Comparison of ENCODE assay signal across 20 cellular contexts in genomic region chr3:137582484-137582883, GRCh38.
"Had no signal": no experiment of that assay in that cellular context is flagged by ENCODE, and none has a peak within 500 bp of the region (broad histone marks: within the 10 kb centered on the region; RNA-seq: fewer than 3 reads in every experiment).

No MANE protein-coding gene starts in this region.

- H3K27me3 Mint-ChIP-seq: activated CD4-positive, alpha-beta T cell treated with anti-CD3 and anti-CD28 coated beads, Interleukin-2, amount 10 ng/mL, durations not matched to agents 7 days and 5 days; activated naive CD8-positive, alpha-beta T cell treated with anti-CD3 and anti-CD28 coated beads, Interleukin-2, amount 50 U/mL, for 24 hours; central memory CD8-positive, alpha-beta T cell; stimulated activated naive CD8-positive, alpha-beta T cell treated with anti-CD3 and anti-CD28 coated beads, Interleukin-15, Interleukin-2, amounts not matched to agents 100 ng/mL and 50 ng/mL, for 24 hours had no signal

- H3K27ac Mint-ChIP-seq: activated CD4-positive, alpha-beta T cell treated with anti-CD3 and anti-CD28 coated beads, Interleukin-2, amount 10 ng/mL, durations not matched to agents 7 days and 5 days; activated naive CD4-positive, alpha-beta T cell treated with anti-CD3 and anti-CD28 coated beads for 36 hours; activated naive CD8-positive, alpha-beta T cell treated with anti-CD3 and anti-CD28 coated beads, Interleukin-2, amount 50 U/mL, for 24 hours; immature natural killer cell; stimulated activated naive CD8-positive, alpha-beta T cell treated with anti-CD3 and anti-CD28 coated beads, Interleukin-15, Interleukin-2, amounts not matched to agents 100 ng/mL and 50 ng/mL, for 24 hours had no signal

- H3K36me3 ChIP-seq: heart right ventricle, left ventricle myocardium inferior, prostate gland, transverse colon, uterus had no signal

- H3K4me3 Mint-ChIP-seq: activated CD4-positive, alpha-beta T cell treated with anti-CD3 and anti-CD28 coated beads, Interleukin-2, amount 10 ng/mL, durations not matched to agents 7 days and 5 days; activated naive CD4-positive, alpha-beta T cell treated with anti-CD3 and anti-CD28 coated beads for 36 hours; activated naive CD8-positive, alpha-beta T cell treated with anti-CD3 and anti-CD28 coated beads, Interleukin-2, amount 50 U/mL, for 24 hours; activated T-cell treated with anti-CD3 and anti-CD28 coated beads, Interleukin-2, amount 50 U/mL, for 4 hours; central memory CD8-positive, alpha-beta T cell; immature natural killer cell; stimulated activated naive CD8-positive, alpha-beta T cell treated with anti-CD3 and anti-CD28 coated beads, Interleukin-15, Interleukin-2, amounts not matched to agents 100 ng/mL and 50 ng/mL, for 24 hours had no signal

- H3K27me3 ChIP-seq: heart right ventricle, transverse colon, uterus had no signal

- H3K4me1 Mint-ChIP-seq: activated CD4-positive, alpha-beta T cell treated with anti-CD3 and anti-CD28 coated beads, Interleukin-2, amount 10 ng/mL, durations not matched to agents 7 days and 5 days; activated naive CD8-positive, alpha-beta T cell treated with anti-CD3 and anti-CD28 coated beads, Interleukin-2, amount 50 U/mL, for 24 hours; central memory CD8-positive, alpha-beta T cell; immature natural killer cell had no signal

- H3K27ac ChIP-seq: coronary artery, heart right ventricle, left ventricle myocardium inferior, prostate gland, skin epidermis, transverse colon, uterus had no signal

- H3K4me1 ChIP-seq: heart right ventricle, left ventricle myocardium inferior, prostate gland, transverse colon, uterus had no signal

- H3K4me3 ChIP-seq: coronary artery, heart right ventricle, left ventricle myocardium inferior, prostate gland, skin epidermis, transverse colon, uterus had no signal

- H3K9me3 ChIP-seq: prostate gland, transverse colon, uterus had no signal

- DNase-seq: activated CD4-positive, alpha-beta T cell treated with anti-CD3 and anti-CD28 coated beads, Interleukin-2, amount 10 ng/mL, durations not matched to agents 7 days and 5 days; activated CD8-positive, alpha-beta memory T cell treated with anti-CD3 and anti-CD28 coated beads, Interleukin-2, amount 50 U/mL, for 4 hours; activated naive CD4-positive, alpha-beta T cell treated with anti-CD3 and anti-CD28 coated beads for 36 hours; activated naive CD8-positive, alpha-beta T cell treated with anti-CD3 and anti-CD28 coated beads, Interleukin-2, amount 50 U/mL, for 24 hours; activated T-cell treated with anti-CD3 and anti-CD28 coated beads, Interleukin-2, amount 50 U/mL, for 4 hours; aorta; heart right ventricle; immature natural killer cell; kidney glomerular epithelial cell; left ventricle myocardium inferior; mammary epithelial cell; right cardiac atrium; T1000; transverse colon; uterus had no signal

- H3K9me3 Mint-ChIP-seq: activated CD4-positive, alpha-beta T cell treated with anti-CD3 and anti-CD28 coated beads, Interleukin-2, amount 10 ng/mL, durations not matched to agents 7 days and 5 days had no signal
